10 cellular contexts compared by ENCODE assay signal in genomic region chr3:52893723-52894122, GRCh38. TPM values are rescaled to one million over a fixed set of nuclear protein-coding genes. Genes with fewer than 3 reads are reported as not detected.
DNase-seq lines count a peak whose midpoint lies in the region; ATAC-seq and TF ChIP-seq lines count a peak whose summit lies in the region.
"Had no signal": no experiment of that assay in that cellular context is flagged by ENCODE, and none has a peak within 500 bp of the region (broad histone marks: within the 10 kb centered on the region; RNA-seq: fewer than 3 reads in every experiment).

No MANE protein-coding gene starts in this region.

- H3K27ac Mint-ChIP-seq in natural killer cell = peak overlapping the region; percentile 63 to 74
- no peak overlapping the region for H3K27ac Mint-ChIP-seq in natural killer cell treated with Interleukin-12 subunit alpha and Interleukin-12 subunit beta and Interleukin-15 and Interleukin-18, amount 100 ng/mL, for 72 hours
- H3K27ac Mint-ChIP-seq in chondrocyte (ENCODE audit: unreplicated experiment) = peak overlapping the region; percentile 18

- no peak for ATAC-seq in natural killer cell
- no peak for ATAC-seq in natural killer cell treated with Interleukin-12 subunit alpha and Interleukin-12 subunit beta and Interleukin-15 and Interleukin-18, amount 100 ng/mL, for 72 hours
- ATAC-seq: left colon had no signal

- no peaks in the 10 kb centered on the region for H3K36me3 ChIP-seq in neutrophil
- H3K36me3 ChIP-seq: MG63 had no signal

- H3K9me3 Mint-ChIP-seq in natural killer cell (no peaks in the 10 kb centered on the region), chondrocyte (ENCODE audit: low read depth) (no peaks in the 10 kb centered on the region)
- no peaks in the 10 kb centered on the region for H3K9me3 Mint-ChIP-seq in natural killer cell treated with Interleukin-12 subunit alpha and Interleukin-12 subunit beta and Interleukin-15 and Interleukin-18, amount 100 ng/mL, for 72 hours

- no peaks in the 10 kb centered on the region for H3K27me3 ChIP-seq in neutrophil
- H3K27me3 ChIP-seq: MG63 had no signal

- H3K9me3 ChIP-seq in neutrophil = no peaks in the 10 kb centered on the region
- H3K9me3 ChIP-seq: MG63 had no signal

- H3K4me1 Mint-ChIP-seq in natural killer cell (peaks cover 42 to 60% of the 10 kb centered on the region in 2 donors), chondrocyte (ENCODE audit: low read depth) (peaks cover 50% of the 10 kb centered on the region)
- peaks cover 36 to 51% of the 10 kb centered on the region in 2 donors for H3K4me1 Mint-ChIP-seq in natural killer cell treated with Interleukin-12 subunit alpha and Interleukin-12 subunit beta and Interleukin-15 and Interleukin-18, amount 100 ng/mL, for 72 hours (ENCODE audit: low read depth in 2 of 2)

- H3K27me3 Mint-ChIP-seq in natural killer cell (ENCODE audit: low read depth in 2 of 2) = no peaks in the 10 kb centered on the region
- no peaks in the 10 kb centered on the region for H3K27me3 Mint-ChIP-seq in natural killer cell treated with Interleukin-12 subunit alpha and Interleukin-12 subunit beta and Interleukin-15 and Interleukin-18, amount 100 ng/mL, for 72 hours
- no peaks in the 10 kb centered on the region for H3K27me3 Mint-ChIP-seq in chondrocyte (ENCODE audit: low read depth)

- H3K4me1 ChIP-seq in neutrophil (ENCODE audit: control insufficient read depth in 1 of 2, insufficient read depth in 1 of 2, low read depth in 1 of 2, low read length in 1 of 2) = peaks cover 58 to 64% of the 10 kb centered on the region in 2 experiments

- TF ChIP-seq CTCF in natural killer cell (IDR thresholded peaks at IDR 0.05) (no peak), chondrocyte (IDR thresholded peaks at IDR 0.05) (no peak), neutrophil (IDR thresholded peaks at IDR 0.05) (no peak)

- H3K27ac ChIP-seq in neutrophil = peak overlapping the region; percentile 83

- no peak for DNase-seq in natural killer cell
- no peak for DNase-seq in natural killer cell treated with Interleukin-12 subunit alpha and Interleukin-12 subunit beta and Interleukin-15 and Interleukin-18, amount 100 ng/mL, for 72 hours (ENCODE audit: low spot score)
- no peak for DNase-seq in chondrocyte (ENCODE audit: low spot score)
- DNase-seq in GDM1 (lab: John Stamatoyannopoulos, UW) = no peak
- DNase-seq in UCSD-AML1 (lab: John Stamatoyannopoulos, UW; ENCODE audit: unreplicated experiment) = no peak
- no peak for DNase-seq in NCI-H526 treated with DMSO at 0.1 percent for 48 hours (lab: John Stamatoyannopoulos, UW)
- no peak for DNase-seq in NCI-H146 (lab: John Stamatoyannopoulos, UW)
- DNase-seq: left colon, MG63 had no signal

- H3K36me3 Mint-ChIP-seq in natural killer cell = no peaks in the 10 kb centered on the region
- no peaks in the 10 kb centered on the region for H3K36me3 Mint-ChIP-seq in natural killer cell treated with Interleukin-12 subunit alpha and Interleukin-12 subunit beta and Interleukin-15 and Interleukin-18, amount 100 ng/mL, for 72 hours
- no peaks in the 10 kb centered on the region for H3K36me3 Mint-ChIP-seq in chondrocyte (ENCODE audit: low read depth)

- H3K4me3 ChIP-seq in neutrophil (ENCODE audit: low read depth in 1 of 2, low read length in 1 of 2) = no peak overlapping the region
- H3K4me3 ChIP-seq: MG63 had no signal

- H3K4me3 Mint-ChIP-seq in natural killer cell = no peak overlapping the region
- H3K4me3 Mint-ChIP-seq in natural killer cell treated with Interleukin-12 subunit alpha and Interleukin-12 subunit beta and Interleukin-15 and Interleukin-18, amount 100 ng/mL, for 72 hours = no peak overlapping the region
- no peak overlapping the region for H3K4me3 Mint-ChIP-seq in chondrocyte (ENCODE audit: unreplicated experiment)

- intact Hi-C loops in natural killer cell (cut with micrococcal nuclease) = no loop called here

RNA-seq across cellular contexts. Expression of gene STIMATE, which starts 3.6 kb away (rescaled TPM):
- total RNA-seq in natural killer cell (10 to 100 TPM; 24.6 to 35.0 (median 33.1) TPM), chondrocyte (18.7 to 19.0 TPM (median 18.9 TPM) in 3 replicates)
- 10 to 100 TPM; 19.8 to 31.1 TPM for total RNA-seq in natural killer cell treated with Interleukin-12 subunit alpha and Interleukin-12 subunit beta and Interleukin-15 and Interleukin-18, amount 100 ng/mL, for 72 hours

RNA-seq across cellular contexts. Expression of gene MUSTN1, which starts 58.9 kb away (rescaled TPM):
- total RNA-seq in natural killer cell (1 to 10 TPM; 5.3 to 7.7 (median 6.8) TPM), chondrocyte (1.4 to 9.2 TPM (median 6.9 TPM) in 3 replicates)
- 1 to 10 TPM in 1 of 2 donors, not detected in 1; 1.3 TPM for total RNA-seq in natural killer cell treated with Interleukin-12 subunit alpha and Interleukin-12 subunit beta and Interleukin-15 and Interleukin-18, amount 100 ng/mL, for 72 hours

Comparison
In these comparisons a context has a peak if more than half of its experiments do, and no peak if none do; other contexts are left out.
1. H3K27ac Mint-ChIP-seq: peak in natural killer cell (2 of 2) and chondrocyte (single experiment); none in natural killer cell treated with Interleukin-12 subunit alpha and Interleukin-12 subunit beta and Interleukin-15 and Interleukin-18, amount 100 ng/mL, for 72 hours (0 of 2).